ENCODE assay signal across 1 cellular context in the genomic region with DNA sequence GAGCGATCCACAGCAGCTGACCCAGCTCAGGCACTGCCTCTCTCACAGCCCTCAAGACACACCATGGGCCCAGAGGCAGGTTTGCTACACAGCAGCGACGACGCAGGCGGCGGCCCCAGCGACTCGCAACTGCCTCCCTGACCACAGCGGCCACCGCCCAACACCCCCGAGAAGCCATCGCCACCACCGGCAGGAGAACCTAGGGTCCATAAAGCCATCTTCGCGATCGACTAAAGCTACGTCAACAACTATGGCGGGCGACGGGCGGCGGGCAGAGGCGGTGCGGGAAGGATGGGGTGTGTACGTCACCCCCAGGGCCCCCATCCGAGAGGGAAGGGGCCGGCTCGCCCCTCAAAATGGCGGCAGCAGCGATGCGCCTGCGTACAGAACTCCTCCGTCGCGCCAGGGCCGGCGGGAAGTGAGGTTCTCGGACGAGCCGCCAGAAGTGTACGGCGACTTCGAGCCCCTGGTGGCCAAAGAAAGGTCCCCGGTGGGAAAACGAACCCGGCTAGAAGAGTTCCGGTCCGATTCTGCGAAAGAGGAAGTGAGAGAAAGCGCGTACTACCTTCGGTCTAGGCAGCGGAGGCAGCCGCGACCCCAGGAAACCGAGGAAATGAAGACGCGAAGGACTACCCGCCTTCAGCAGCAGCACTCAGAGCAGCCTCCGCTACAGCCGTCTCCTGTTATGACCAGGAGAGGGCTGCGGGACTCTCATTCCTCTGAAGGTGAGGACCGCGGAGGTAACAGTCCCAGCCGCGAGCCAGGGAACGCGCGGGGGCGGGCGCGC.
A peak's percentile ranks its signal among the peaks of the same experiment; 100 is the strongest.
TF ChIP-seq lines count a peak whose summit lies in the region.

A gene with protein sequence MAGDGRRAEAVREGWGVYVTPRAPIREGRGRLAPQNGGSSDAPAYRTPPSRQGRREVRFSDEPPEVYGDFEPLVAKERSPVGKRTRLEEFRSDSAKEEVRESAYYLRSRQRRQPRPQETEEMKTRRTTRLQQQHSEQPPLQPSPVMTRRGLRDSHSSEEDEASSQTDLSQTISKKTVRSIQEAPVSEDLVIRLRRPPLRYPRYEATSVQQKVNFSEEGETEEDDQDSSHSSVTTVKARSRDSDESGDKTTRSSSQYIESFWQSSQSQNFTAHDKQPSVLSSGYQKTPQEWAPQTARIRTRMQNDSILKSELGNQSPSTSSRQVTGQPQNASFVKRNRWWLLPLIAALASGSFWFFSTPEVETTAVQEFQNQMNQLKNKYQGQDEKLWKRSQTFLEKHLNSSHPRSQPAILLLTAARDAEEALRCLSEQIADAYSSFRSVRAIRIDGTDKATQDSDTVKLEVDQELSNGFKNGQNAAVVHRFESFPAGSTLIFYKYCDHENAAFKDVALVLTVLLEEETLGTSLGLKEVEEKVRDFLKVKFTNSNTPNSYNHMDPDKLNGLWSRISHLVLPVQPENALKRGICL (plus strand): TSS at position 33 of the 787 bp plus-strand sequence. CDS start 218 bp downstream, at position 251.

TF ChIP-seq in HepG2, 621 proteins besides CTCF, POLR2A, EP300 and RAD21 (continued from another document and continues in another):
- TF ChIP-seq, protein P1, sequence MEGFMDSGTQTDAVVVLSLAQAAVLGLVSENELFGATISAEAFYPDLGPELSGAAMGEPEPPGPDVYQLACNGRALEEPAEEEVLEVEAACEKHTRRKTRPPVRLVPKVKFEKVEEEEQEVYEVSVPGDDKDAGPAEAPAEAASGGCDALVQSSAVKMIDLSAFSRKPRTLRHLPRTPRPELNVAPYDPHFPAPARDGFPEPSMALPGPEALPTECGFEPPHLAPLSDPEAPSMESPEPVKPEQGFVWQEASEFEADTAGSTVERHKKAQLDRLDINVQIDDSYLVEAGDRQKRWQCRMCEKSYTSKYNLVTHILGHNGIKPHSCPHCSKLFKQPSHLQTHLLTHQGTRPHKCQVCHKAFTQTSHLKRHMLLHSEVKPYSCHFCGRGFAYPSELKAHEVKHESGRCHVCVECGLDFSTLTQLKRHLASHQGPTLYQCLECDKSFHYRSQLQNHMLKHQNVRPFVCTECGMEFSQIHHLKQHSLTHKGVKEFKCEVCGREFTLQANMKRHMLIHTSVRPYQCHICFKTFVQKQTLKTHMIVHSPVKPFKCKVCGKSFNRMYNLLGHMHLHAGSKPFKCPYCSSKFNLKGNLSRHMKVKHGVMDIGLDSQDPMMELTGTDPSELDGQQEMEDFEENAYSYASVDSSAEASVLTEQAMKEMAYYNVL (CRISPR knock-in tag; IDR thresholded peaks at IDR 0.05; ENCODE audit: borderline replicate concordance), result peak; percentile 36; the same call in 1 of the 2 replicates
- TF ChIP-seq BHLHE40 (IDR thresholded peaks at IDR 0.05; ENCODE audit: low read length), result peak; percentile 35; the same call in 1 of the 2 replicates
- TF ChIP-seq MAZ (IDR thresholded peaks at IDR 0.05; ENCODE audit: borderline replicate concordance, low read depth, low read length), result peak; percentile 96
- peak; percentile 77 for TF ChIP-seq MAZ (CRISPR knock-in tag; IDR thresholded peaks at IDR 0.05; ENCODE audit: low read depth)
- peak; percentile 95 for TF ChIP-seq KDM4B (CRISPR knock-in tag; IDR thresholded peaks at IDR 0.05)
- TF ChIP-seq MIXL1 (CRISPR knock-in tag; IDR thresholded peaks at IDR 0.05), result peak; percentile 69; the same call in 1 of the 2 replicates
- TF ChIP-seq, protein P2, sequence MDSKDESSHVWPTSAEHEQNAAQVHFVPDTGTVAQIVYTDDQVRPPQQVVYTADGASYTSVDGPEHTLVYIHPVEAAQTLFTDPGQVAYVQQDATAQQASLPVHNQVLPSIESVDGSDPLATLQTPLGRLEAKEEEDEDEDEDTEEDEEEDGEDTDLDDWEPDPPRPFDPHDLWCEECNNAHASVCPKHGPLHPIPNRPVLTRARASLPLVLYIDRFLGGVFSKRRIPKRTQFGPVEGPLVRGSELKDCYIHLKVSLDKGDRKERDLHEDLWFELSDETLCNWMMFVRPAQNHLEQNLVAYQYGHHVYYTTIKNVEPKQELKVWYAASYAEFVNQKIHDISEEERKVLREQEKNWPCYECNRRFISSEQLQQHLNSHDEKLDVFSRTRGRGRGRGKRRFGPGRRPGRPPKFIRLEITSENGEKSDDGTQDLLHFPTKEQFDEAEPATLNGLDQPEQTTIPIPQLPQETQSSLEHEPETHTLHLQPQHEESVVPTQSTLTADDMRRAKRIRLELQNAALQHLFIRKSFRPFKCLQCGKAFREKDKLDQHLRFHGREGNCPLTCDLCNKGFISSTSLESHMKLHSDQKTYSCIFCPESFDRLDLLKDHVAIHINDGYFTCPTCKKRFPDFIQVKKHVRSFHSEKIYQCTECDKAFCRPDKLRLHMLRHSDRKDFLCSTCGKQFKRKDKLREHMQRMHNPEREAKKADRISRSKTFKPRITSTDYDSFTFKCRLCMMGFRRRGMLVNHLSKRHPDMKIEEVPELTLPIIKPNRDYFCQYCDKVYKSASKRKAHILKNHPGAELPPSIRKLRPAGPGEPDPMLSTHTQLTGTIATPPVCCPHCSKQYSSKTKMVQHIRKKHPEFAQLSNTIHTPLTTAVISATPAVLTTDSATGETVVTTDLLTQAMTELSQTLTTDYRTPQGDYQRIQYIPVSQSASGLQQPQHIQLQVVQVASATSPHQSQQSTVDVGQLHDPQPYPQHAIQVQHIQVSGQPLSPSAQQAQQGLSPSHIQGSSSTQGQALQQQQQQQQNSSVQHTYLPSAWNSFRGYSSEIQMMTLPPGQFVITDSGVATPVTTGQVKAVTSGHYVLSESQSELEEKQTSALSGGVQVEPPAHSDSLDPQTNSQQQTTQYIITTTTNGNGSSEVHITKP (CRISPR knock-in tag; IDR thresholded peaks at IDR 0.05; ENCODE audit: low read depth), result no peak
- TF ChIP-seq, protein P3, sequence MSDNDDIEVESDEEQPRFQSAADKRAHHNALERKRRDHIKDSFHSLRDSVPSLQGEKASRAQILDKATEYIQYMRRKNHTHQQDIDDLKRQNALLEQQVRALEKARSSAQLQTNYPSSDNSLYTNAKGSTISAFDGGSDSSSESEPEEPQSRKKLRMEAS (IDR thresholded peaks at IDR 0.05), result no peak; the same call in 1 of the 2 replicates
- TF ChIP-seq ZSCAN29 (CRISPR knock-in tag; conservative IDR thresholded peaks at IDR 0.05), result peak; percentile 33
- peak; percentile 94 for TF ChIP-seq KDM2A (CRISPR knock-in tag; IDR thresholded peaks at IDR 0.05; ENCODE audit: borderline replicate concordance, low read depth)
- TF ChIP-seq MTA1 (CRISPR knock-in tag; IDR thresholded peaks at IDR 0.05; ENCODE audit: borderline replicate concordance), result peak; percentile 87
- TF ChIP-seq NFIB (CRISPR knock-in tag; IDR thresholded peaks at IDR 0.05; ENCODE audit: borderline replicate concordance), result no peak
- TF ChIP-seq TAF15 (IDR thresholded peaks at IDR 0.05; ENCODE audit: low read depth, low read length, poor library complexity, severe bottlenecking), result peak; percentile 81
- 0 out of 2 replicates have a peak, but pooled peaks have one; percentile 27 for TF ChIP-seq ZNF260 (CRISPR knock-in tag; IDR thresholded peaks at IDR 0.05; ENCODE audit: borderline replicate concordance, low read depth)
- TF ChIP-seq, protein P4, sequence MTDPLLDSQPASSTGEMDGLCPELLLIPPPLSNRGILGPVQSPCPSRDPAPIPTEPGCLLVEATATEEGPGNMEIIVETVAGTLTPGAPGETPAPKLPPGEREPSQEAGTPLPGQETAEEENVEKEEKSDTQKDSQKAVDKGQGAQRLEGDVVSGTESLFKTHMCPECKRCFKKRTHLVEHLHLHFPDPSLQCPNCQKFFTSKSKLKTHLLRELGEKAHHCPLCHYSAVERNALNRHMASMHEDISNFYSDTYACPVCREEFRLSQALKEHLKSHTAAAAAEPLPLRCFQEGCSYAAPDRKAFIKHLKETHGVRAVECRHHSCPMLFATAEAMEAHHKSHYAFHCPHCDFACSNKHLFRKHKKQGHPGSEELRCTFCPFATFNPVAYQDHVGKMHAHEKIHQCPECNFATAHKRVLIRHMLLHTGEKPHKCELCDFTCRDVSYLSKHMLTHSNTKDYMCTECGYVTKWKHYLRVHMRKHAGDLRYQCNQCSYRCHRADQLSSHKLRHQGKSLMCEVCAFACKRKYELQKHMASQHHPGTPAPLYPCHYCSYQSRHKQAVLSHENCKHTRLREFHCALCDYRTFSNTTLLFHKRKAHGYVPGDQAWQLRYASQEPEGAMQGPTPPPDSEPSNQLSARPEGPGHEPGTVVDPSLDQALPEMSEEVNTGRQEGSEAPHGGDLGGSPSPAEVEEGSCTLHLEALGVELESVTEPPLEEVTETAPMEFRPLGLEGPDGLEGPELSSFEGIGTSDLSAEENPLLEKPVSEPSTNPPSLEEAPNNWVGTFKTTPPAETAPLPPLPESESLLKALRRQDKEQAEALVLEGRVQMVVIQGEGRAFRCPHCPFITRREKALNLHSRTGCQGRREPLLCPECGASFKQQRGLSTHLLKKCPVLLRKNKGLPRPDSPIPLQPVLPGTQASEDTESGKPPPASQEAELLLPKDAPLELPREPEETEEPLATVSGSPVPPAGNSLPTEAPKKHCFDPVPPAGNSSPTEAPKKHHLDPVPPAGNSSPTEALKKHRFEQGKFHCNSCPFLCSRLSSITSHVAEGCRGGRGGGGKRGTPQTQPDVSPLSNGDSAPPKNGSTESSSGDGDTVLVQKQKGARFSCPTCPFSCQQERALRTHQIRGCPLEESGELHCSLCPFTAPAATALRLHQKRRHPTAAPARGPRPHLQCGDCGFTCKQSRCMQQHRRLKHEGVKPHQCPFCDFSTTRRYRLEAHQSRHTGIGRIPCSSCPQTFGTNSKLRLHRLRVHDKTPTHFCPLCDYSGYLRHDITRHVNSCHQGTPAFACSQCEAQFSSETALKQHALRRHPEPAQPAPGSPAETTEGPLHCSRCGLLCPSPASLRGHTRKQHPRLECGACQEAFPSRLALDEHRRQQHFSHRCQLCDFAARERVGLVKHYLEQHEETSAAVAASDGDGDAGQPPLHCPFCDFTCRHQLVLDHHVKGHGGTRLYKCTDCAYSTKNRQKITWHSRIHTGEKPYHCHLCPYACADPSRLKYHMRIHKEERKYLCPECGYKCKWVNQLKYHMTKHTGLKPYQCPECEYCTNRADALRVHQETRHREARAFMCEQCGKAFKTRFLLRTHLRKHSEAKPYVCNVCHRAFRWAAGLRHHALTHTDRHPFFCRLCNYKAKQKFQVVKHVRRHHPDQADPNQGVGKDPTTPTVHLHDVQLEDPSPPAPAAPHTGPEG (CRISPR knock-in tag; IDR thresholded peaks at IDR 0.05), result peak; percentile 65
- TF ChIP-seq TCF7L2 (IDR thresholded peaks at IDR 0.05; ENCODE audit: low read depth, low read length), result no peak
- TF ChIP-seq KDM5B (CRISPR knock-in tag; IDR thresholded peaks at IDR 0.05; ENCODE audit: borderline replicate concordance), result peak; percentile 72; the same call in 1 of the 2 replicates
- TF ChIP-seq, protein P5, sequence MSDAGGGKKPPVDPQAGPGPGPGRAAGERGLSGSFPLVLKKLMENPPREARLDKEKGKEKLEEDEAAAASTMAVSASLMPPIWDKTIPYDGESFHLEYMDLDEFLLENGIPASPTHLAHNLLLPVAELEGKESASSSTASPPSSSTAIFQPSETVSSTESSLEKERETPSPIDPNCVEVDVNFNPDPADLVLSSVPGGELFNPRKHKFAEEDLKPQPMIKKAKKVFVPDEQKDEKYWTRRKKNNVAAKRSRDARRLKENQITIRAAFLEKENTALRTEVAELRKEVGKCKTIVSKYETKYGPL (CRISPR knock-in tag; IDR thresholded peaks at IDR 0.05), result no peak; the same call in 1 of the 2 replicates
- peak; percentile 56; the same call in 1 of the 2 replicates for TF ChIP-seq SIN3A (IDR thresholded peaks at IDR 0.05; ENCODE audit: borderline replicate concordance, low read depth, low read length)
- no peak for TF ChIP-seq SOX6 (IDR thresholded peaks at IDR 0.05)
- TF ChIP-seq SOX6 (CRISPR knock-in tag; IDR thresholded peaks at IDR 0.05), result peak; percentile 75
- peak; percentile 83 for TF ChIP-seq ETV5 (CRISPR knock-in tag; IDR thresholded peaks at IDR 0.05; ENCODE audit: borderline replicate concordance)
- peak; percentile 42; the same call in 1 of the 2 replicates for TF ChIP-seq ZSCAN12 (CRISPR knock-in tag; IDR thresholded peaks at IDR 0.05)
- TF ChIP-seq, protein P6, sequence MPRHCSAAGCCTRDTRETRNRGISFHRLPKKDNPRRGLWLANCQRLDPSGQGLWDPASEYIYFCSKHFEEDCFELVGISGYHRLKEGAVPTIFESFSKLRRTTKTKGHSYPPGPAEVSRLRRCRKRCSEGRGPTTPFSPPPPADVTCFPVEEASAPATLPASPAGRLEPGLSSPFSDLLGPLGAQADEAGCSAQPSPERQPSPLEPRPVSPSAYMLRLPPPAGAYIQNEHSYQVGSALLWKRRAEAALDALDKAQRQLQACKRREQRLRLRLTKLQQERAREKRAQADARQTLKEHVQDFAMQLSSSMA (CRISPR knock-in tag; IDR thresholded peaks at IDR 0.05), result peak; percentile 99
- no peak for TF ChIP-seq RAD51 (IDR thresholded peaks at IDR 0.05; ENCODE audit: borderline replicate concordance)
- 0 out of 2 replicates have a peak, but pooled peaks have one; percentile 53 for TF ChIP-seq ZNF775 (CRISPR knock-in tag; IDR thresholded peaks at IDR 0.05; ENCODE audit: borderline replicate concordance)
- TF ChIP-seq, protein P7, sequence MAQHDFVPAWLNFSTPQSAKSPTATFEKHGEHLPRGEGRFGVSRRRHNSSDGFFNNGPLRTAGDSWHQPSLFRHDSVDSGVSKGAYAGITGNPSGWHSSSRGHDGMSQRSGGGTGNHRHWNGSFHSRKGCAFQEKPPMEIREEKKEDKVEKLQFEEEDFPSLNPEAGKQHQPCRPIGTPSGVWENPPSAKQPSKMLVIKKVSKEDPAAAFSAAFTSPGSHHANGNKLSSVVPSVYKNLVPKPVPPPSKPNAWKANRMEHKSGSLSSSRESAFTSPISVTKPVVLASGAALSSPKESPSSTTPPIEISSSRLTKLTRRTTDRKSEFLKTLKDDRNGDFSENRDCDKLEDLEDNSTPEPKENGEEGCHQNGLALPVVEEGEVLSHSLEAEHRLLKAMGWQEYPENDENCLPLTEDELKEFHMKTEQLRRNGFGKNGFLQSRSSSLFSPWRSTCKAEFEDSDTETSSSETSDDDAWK (CRISPR knock-in tag; IDR thresholded peaks at IDR 0.05), result no peak
- TF ChIP-seq DPF2 (CRISPR knock-in tag; IDR thresholded peaks at IDR 0.05; ENCODE audit: borderline replicate concordance, low read depth), result no peak
- TF ChIP-seq, protein P8, sequence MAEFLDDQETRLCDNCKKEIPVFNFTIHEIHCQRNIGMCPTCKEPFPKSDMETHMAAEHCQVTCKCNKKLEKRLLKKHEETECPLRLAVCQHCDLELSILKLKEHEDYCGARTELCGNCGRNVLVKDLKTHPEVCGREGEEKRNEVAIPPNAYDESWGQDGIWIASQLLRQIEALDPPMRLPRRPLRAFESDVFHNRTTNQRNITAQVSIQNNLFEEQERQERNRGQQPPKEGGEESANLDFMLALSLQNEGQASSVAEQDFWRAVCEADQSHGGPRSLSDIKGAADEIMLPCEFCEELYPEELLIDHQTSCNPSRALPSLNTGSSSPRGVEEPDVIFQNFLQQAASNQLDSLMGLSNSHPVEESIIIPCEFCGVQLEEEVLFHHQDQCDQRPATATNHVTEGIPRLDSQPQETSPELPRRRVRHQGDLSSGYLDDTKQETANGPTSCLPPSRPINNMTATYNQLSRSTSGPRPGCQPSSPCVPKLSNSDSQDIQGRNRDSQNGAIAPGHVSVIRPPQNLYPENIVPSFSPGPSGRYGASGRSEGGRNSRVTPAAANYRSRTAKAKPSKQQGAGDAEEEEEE (CRISPR knock-in tag; IDR thresholded peaks at IDR 0.05; ENCODE audit: borderline replicate concordance), result no peak
- no peak for TF ChIP-seq EED (CRISPR knock-in tag; IDR thresholded peaks at IDR 0.05)
- TF ChIP-seq ZNF530 (CRISPR knock-in tag; IDR thresholded peaks at IDR 0.05; ENCODE audit: low read depth), result no peak
- no peak for TF ChIP-seq ZNF496 (CRISPR knock-in tag; IDR thresholded peaks at IDR 0.05; ENCODE audit: insufficient replicate concordance)
